In genomic region chr3:44761347-44762169, GRCh38 we compare ENCODE assay signal across 1 cellular context.
TF ChIP-seq lines count a peak whose summit lies in the region.

Gene KIAA1143 (minus strand): TSS chr3:44761619. CDS start chr3:44761602, 17 bp downstream.
Gene KIF15 (plus strand): TSS chr3:44761794. CDS start chr3:44761866, 72 bp downstream.

TF ChIP-seq in GM12878, 131 proteins besides CTCF, POLR2A, EP300 and RAD21 (continued from another document and continues in another):
- TF ChIP-seq EZH2 (IDR thresholded peaks at IDR 0.05; ENCODE audit: borderline replicate concordance, control insufficient read depth, low read depth, low read length) (no peak), ZNF207 (IDR thresholded peaks at IDR 0.05; ENCODE audit: borderline replicate concordance) (no peak), FOXM1 (IDR thresholded peaks at IDR 0.05; ENCODE audit: low read depth, low read length) (peak; percentile 72; the same call in 1 of the 2 replicates), SUZ12 (IDR thresholded peaks at IDR 0.05; ENCODE audit: unreplicated experiment) (no peak), NR2F1 (conservative IDR thresholded peaks at IDR 0.05) (peak; percentile 27), IKZF2 (IDR thresholded peaks at IDR 0.05) (peak; percentile 15 to 46; a peak in 1 of 4 replicates), POU2F2 (IDR thresholded peaks at IDR 0.05; ENCODE audit: borderline replicate concordance, low read depth, low read length) (peak; percentile 94), SMAD1 (IDR thresholded peaks at IDR 0.05; ENCODE audit: low read depth, partially characterized antibody) (no peak), RB1 (IDR thresholded peaks at IDR 0.05; ENCODE audit: borderline replicate concordance) (peak; percentile 91; the same call in 1 of the 2 replicates), MEF2A (IDR thresholded peaks at IDR 0.05; ENCODE audit: insufficient read depth, low read depth, low read length) (0 out of 2 replicates have a peak, but pooled peaks have one; percentile 58), HSF1 (IDR thresholded peaks at IDR 0.05; ENCODE audit: low read depth, low read length) (0 out of 2 replicates have a peak, but pooled peaks have one; percentile 48), ZSCAN29 (IDR thresholded peaks at IDR 0.05) (no peak), GATAD2B (conservative IDR thresholded peaks at IDR 0.05; ENCODE audit: low read depth) (peak; percentile 70; the same call in 1 of the 2 replicates), POLR2AphosphoS2 (IDR thresholded peaks at IDR 0.05; ENCODE audit: low read depth, low read length) (peak; percentile 90; the same call in 1 of the 2 replicates), TCF7 (IDR thresholded peaks at IDR 0.05; ENCODE audit: borderline replicate concordance) (no peak), CREM (IDR thresholded peaks at IDR 0.05; ENCODE audit: low read depth) (peak; percentile 99), STAT1 (conservative IDR thresholded peaks at IDR 0.05) (peak; percentile 41; the same call in 1 of the 2 replicates), NR2C1 (IDR thresholded peaks at IDR 0.05) (peak; percentile 84), BRCA1 (IDR thresholded peaks at IDR 0.05; ENCODE audit: low read depth, low read length) (peak; percentile 53; the same call in 1 of the 2 replicates), HCFC1 (IDR thresholded peaks at IDR 0.05; ENCODE audit: low read length) (peak; percentile 91), RBBP5 (conservative IDR thresholded peaks at IDR 0.05) (no peak), EGR1 (IDR thresholded peaks at IDR 0.05; ENCODE audit: borderline replicate concordance in 1 of 2, low read depth in 2 of 2, low read length in 2 of 2) (peak; percentile 60 to 84), ATF3 (IDR thresholded peaks at IDR 0.05; ENCODE audit: borderline replicate concordance, extremely low read depth, low read depth, low read length) (peak; percentile 82; the same call in 1 of the 2 replicates), CREB1 (IDR thresholded peaks at IDR 0.05; ENCODE audit: low read depth) (peak; percentile 98), PML (IDR thresholded peaks at IDR 0.05; ENCODE audit: low read length) (peak; percentile 74; the same call in 1 of the 2 replicates), SUPT20H (IDR thresholded peaks at IDR 0.05; ENCODE audit: borderline replicate concordance, control insufficient read depth, low read depth, low read length) (no peak), BHLHE40 (IDR thresholded peaks at IDR 0.05; ENCODE audit: borderline replicate concordance in 1 of 2, low read depth in 2 of 2, low read length in 1 of 2) (peak in 1 of 2 experiments; percentile 43; a peak in 1 of 4 replicates), BACH1 (IDR thresholded peaks at IDR 0.05; ENCODE audit: borderline replicate concordance) (peak; percentile 68; the same call in 1 of the 2 replicates), JUNB (IDR thresholded peaks at IDR 0.05) (no peak), IRF3 (IDR thresholded peaks at IDR 0.05) (no peak), MYB (IDR thresholded peaks at IDR 0.05; ENCODE audit: borderline replicate concordance, low read depth, low read length) (no peak), NFYA (IDR thresholded peaks at IDR 0.05; ENCODE audit: borderline replicate concordance, low read depth, low read length) (no peak), ZNF622 (IDR thresholded peaks at IDR 0.05) (no peak), JUND (IDR thresholded peaks at IDR 0.05; ENCODE audit: low read depth, low read length) (peak; percentile 41; the same call in 1 of the 2 replicates), ZZZ3 (IDR thresholded peaks at IDR 0.05; ENCODE audit: control insufficient read depth, insufficient read length, low read depth) (no peak), MYC (IDR thresholded peaks at IDR 0.05; ENCODE audit: insufficient read depth, insufficient read length, insufficient replicate concordance, low read length, severe bottlenecking) (no peak), CBFB (IDR thresholded peaks at IDR 0.05; ENCODE audit: low read depth) (no peak), USF2 (IDR thresholded peaks at IDR 0.05; ENCODE audit: borderline replicate concordance, low read depth, low read length) (no peak; the same call in 1 of the 2 replicates), ZNF274 (IDR thresholded peaks at IDR 0.05; ENCODE audit: insufficient read depth, insufficient read length) (no peak), EED (IDR thresholded peaks at IDR 0.05; ENCODE audit: low read depth) (no peak; the same call in 1 of the 2 replicates), CBX5 (IDR thresholded peaks at IDR 0.05; ENCODE audit: low read depth) (peak; percentile 94), SMC3 (IDR thresholded peaks at IDR 0.05; ENCODE audit: borderline replicate concordance, low read length) (no peak; the same call in 1 of the 2 replicates), LARP7 (IDR thresholded peaks at IDR 0.05) (no peak), KDM1A (IDR thresholded peaks at IDR 0.05; ENCODE audit: borderline replicate concordance) (no peak), NKRF (conservative IDR thresholded peaks at IDR 0.05) (peak; percentile 100), TCF12 (IDR thresholded peaks at IDR 0.05; ENCODE audit: low read depth, low read length) (peak; percentile 6; the same call in 1 of the 2 replicates)
- TF ChIP-seq, protein P1, sequence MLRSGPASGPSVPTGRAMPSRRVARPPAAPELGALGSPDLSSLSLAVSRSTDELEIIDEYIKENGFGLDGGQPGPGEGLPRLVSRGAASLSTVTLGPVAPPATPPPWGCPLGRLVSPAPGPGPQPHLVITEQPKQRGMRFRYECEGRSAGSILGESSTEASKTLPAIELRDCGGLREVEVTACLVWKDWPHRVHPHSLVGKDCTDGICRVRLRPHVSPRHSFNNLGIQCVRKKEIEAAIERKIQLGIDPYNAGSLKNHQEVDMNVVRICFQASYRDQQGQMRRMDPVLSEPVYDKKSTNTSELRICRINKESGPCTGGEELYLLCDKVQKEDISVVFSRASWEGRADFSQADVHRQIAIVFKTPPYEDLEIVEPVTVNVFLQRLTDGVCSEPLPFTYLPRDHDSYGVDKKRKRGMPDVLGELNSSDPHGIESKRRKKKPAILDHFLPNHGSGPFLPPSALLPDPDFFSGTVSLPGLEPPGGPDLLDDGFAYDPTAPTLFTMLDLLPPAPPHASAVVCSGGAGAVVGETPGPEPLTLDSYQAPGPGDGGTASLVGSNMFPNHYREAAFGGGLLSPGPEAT (IDR thresholded peaks at IDR 0.05; ENCODE audit: low read depth) = peak; percentile 79
- TF ChIP-seq, protein P2, sequence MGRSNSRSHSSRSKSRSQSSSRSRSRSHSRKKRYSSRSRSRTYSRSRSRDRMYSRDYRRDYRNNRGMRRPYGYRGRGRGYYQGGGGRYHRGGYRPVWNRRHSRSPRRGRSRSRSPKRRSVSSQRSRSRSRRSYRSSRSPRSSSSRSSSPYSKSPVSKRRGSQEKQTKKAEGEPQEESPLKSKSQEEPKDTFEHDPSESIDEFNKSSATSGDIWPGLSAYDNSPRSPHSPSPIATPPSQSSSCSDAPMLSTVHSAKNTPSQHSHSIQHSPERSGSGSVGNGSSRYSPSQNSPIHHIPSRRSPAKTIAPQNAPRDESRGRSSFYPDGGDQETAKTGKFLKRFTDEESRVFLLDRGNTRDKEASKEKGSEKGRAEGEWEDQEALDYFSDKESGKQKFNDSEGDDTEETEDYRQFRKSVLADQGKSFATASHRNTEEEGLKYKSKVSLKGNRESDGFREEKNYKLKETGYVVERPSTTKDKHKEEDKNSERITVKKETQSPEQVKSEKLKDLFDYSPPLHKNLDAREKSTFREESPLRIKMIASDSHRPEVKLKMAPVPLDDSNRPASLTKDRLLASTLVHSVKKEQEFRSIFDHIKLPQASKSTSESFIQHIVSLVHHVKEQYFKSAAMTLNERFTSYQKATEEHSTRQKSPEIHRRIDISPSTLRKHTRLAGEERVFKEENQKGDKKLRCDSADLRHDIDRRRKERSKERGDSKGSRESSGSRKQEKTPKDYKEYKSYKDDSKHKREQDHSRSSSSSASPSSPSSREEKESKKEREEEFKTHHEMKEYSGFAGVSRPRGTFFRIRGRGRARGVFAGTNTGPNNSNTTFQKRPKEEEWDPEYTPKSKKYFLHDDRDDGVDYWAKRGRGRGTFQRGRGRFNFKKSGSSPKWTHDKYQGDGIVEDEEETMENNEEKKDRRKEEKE (IDR thresholded peaks at IDR 0.05) = no peak
- TF ChIP-seq, protein P3, sequence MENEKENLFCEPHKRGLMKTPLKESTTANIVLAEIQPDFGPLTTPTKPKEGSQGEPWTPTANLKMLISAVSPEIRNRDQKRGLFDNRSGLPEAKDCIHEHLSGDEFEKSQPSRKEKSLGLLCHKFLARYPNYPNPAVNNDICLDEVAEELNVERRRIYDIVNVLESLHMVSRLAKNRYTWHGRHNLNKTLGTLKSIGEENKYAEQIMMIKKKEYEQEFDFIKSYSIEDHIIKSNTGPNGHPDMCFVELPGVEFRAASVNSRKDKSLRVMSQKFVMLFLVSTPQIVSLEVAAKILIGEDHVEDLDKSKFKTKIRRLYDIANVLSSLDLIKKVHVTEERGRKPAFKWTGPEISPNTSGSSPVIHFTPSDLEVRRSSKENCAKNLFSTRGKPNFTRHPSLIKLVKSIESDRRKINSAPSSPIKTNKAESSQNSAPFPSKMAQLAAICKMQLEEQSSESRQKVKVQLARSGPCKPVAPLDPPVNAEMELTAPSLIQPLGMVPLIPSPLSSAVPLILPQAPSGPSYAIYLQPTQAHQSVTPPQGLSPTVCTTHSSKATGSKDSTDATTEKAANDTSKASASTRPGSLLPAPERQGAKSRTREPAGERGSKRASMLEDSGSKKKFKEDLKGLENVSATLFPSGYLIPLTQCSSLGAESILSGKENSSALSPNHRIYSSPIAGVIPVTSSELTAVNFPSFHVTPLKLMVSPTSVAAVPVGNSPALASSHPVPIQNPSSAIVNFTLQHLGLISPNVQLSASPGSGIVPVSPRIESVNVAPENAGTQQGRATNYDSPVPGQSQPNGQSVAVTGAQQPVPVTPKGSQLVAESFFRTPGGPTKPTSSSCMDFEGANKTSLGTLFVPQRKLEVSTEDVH (IDR thresholded peaks at IDR 0.05; ENCODE audit: low read depth, partially characterized antibody) = peak; percentile 77
- TF ChIP-seq, protein P4, sequence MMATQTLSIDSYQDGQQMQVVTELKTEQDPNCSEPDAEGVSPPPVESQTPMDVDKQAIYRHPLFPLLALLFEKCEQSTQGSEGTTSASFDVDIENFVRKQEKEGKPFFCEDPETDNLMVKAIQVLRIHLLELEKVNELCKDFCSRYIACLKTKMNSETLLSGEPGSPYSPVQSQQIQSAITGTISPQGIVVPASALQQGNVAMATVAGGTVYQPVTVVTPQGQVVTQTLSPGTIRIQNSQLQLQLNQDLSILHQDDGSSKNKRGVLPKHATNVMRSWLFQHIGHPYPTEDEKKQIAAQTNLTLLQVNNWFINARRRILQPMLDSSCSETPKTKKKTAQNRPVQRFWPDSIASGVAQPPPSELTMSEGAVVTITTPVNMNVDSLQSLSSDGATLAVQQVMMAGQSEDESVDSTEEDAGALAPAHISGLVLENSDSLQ (IDR thresholded peaks at IDR 0.05) = peak; percentile 21; the same call in 1 of the 2 replicates
- TF ChIP-seq, protein P5, sequence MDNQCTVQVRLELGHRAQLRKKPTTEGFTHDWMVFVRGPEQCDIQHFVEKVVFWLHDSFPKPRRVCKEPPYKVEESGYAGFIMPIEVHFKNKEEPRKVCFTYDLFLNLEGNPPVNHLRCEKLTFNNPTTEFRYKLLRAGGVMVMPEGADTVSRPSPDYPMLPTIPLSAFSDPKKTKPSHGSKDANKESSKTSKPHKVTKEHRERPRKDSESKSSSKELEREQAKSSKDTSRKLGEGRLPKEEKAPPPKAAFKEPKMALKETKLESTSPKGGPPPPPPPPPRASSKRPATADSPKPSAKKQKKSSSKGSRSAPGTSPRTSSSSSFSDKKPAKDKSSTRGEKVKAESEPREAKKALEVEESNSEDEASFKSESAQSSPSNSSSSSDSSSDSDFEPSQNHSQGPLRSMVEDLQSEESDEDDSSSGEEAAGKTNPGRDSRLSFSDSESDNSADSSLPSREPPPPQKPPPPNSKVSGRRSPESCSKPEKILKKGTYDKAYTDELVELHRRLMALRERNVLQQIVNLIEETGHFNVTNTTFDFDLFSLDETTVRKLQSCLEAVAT (IDR thresholded peaks at IDR 0.05) = peak; percentile 60; the same call in 1 of the 2 replicates
